Comparison of ENCODE assay signal across 8 cellular contexts in the genomic region with DNA sequence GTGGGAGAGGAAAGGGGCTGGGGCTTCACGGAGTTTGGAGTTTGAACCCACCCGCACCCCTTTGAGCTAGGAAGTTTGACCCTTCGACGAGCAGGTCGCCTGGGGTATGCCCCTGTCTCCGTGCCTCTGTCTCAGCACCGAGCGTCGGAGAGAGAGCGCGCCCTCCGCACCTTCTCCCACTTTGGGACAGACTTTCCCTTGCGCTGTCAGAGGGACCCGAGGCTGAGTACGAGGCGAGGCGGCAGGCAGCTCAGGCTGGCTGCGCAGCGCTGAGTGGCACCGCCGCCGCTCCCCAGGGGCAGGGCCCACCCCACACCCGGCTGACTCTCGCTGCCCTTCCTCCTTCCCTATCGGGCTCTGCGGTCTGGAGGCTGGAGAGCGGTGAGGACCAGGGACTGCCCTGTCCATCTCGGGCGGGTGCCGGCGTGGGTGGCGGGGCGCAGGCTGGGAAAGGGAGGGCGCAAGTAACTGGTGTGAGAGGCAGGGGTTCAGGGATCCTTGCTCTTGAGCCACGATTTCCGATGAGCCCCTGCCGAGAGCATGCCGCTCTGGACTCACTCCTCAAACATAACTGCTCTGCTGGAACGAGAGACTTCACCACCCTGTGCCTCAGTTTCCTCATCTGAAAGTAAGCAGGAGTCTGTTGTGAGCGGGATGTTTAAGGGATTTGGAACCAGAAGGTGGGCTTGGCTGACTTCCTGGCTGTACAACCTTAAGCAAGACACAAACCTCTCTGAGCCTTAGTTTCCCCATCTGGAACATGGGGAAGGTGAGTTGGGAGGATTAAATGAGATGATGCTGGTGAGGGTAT. TPM values are rescaled to one million over a fixed set of nuclear protein-coding genes. Genes with fewer than 3 reads are reported as not detected.
DNase-seq lines count a peak whose midpoint lies in the region; ATAC-seq, FAIRE-seq and TF ChIP-seq lines count a peak whose summit lies in the region.

No MANE protein-coding gene starts in this region.

- no peaks in the 10 kb centered on the region for H3K36me3 Mint-ChIP-seq in activated CD4-positive, alpha-beta T cell treated with anti-CD3 and anti-CD28 coated beads for 36 hours (ENCODE audit: low read depth)

- WGBS in HepG2 (ENCODE audit: low lambda C conversion rate): 27% methylated on average over 24 of the region's 40 CpGs

- no peaks in the 10 kb centered on the region for H3K79me2 ChIP-seq in HepG2 (ENCODE audit: insufficient read depth, low read length)

- H3K27me3 Mint-ChIP-seq in activated CD4-positive, alpha-beta T cell treated with anti-CD3 and anti-CD28 coated beads for 36 hours: peaks cover 50% of the 10 kb centered on the region

- no peak for FAIRE-seq in HepG2 (lab: Jason Lieb, UNC)

- peaks cover 15 to 58% of the 10 kb centered on the region in 2 experiments for H3K27me3 ChIP-seq in HepG2 (ENCODE audit: control insufficient read depth in 1 of 2, insufficient read depth in 2 of 2, low read length in 2 of 2)
- H3K27me3 ChIP-seq in subcutaneous abdominal adipose tissue (ENCODE audit: control insufficient read depth in 5 of 5, insufficient read depth in 4 of 5, low read length in 5 of 5): peaks cover 8 to 38% (median 27%) of the 10 kb centered on the region in 5 donors

- ATAC-seq in activated CD4-positive, alpha-beta T cell treated with anti-CD3 and anti-CD28 coated beads for 36 hours: no peak
- ATAC-seq in HepG2: peak; percentile 66
- no peak for ATAC-seq in GM21619 (IDR thresholded peaks at IDR 0.05; ENCODE audit: unreplicated experiment)

- peak overlapping the region; percentile 17 for H3K4me3 Mint-ChIP-seq in activated CD4-positive, alpha-beta T cell treated with anti-CD3 and anti-CD28 coated beads for 36 hours

- in situ Hi-C loops in HepG2 (cut with HindIII; ENCODE audit: extremely low pct_ligation_motif_present, low pct_unique_long_range_greater_than_20kb): no loop called here

- H3K27ac Mint-ChIP-seq in activated CD4-positive, alpha-beta T cell treated with anti-CD3 and anti-CD28 coated beads for 36 hours: no peak overlapping the region

- H3K4me2 ChIP-seq in HepG2 (ENCODE audit: low read depth, low read length): peak overlapping the region; percentile 85

- TF ChIP-seq EP300 in HepG2 (IDR thresholded peaks at IDR 0.05; ENCODE audit: low read depth in 2 of 2, low read length in 2 of 2) (no peak), HepG2 (CRISPR knock-in tag; IDR thresholded peaks at IDR 0.05; ENCODE audit: borderline replicate concordance) (no peak)

- no TSS peak for BruUV-seq in HepG2 (replicated peaks; lab: Mats Ljungman, UMichigan)

- H3K36me3 ChIP-seq in HepG2 (replicated peaks in 1 of 2; ENCODE audit: control insufficient read depth in 1 of 2, insufficient read depth in 2 of 2, low read length in 2 of 2): no peaks in the 10 kb centered on the region
- H3K36me3 ChIP-seq in subcutaneous abdominal adipose tissue (ENCODE audit: control insufficient read depth in 5 of 5, insufficient read depth in 5 of 5, low read length in 5 of 5): no peaks in the 10 kb centered on the region

- no peak for TF ChIP-seq POLR2A in HepG2 (IDR thresholded peaks at IDR 0.05; ENCODE audit: insufficient read depth in 1 of 2, low read depth in 2 of 2, low read length in 2 of 2)

- POLR2A ChIA-PET in activated CD4-positive, alpha-beta T cell treated with anti-CD3 and anti-CD28 coated beads for 36 hours (lab: Charles Lee): no interaction called here
- POLR2A ChIA-PET in HepG2 (lab: Yijun Ruan, JAX): no interaction called here

- intact Hi-C loops in activated CD4-positive, alpha-beta T cell treated with anti-CD3 and anti-CD28 coated beads for 36 hours (cut with DNase I, micrococcal nuclease): no loop called here
- intact Hi-C loops in HepG2 (cut with micrococcal nuclease; ENCODE audit: unreplicated experiment): no loop called here

- H3K9ac ChIP-seq in HepG2 (ENCODE audit: insufficient read depth, low read depth, low read length): peak overlapping the region; percentile 45; the same call in 1 of the 2 replicates
- H3K9ac ChIP-seq in subcutaneous abdominal adipose tissue (ENCODE audit: low read length in 5 of 5): no peak overlapping the region

- no peaks in the 10 kb centered on the region for H3K4me1 Mint-ChIP-seq in activated CD4-positive, alpha-beta T cell treated with anti-CD3 and anti-CD28 coated beads for 36 hours

- TF ChIP-seq RAD21 in HepG2 (CRISPR knock-in tag; IDR thresholded peaks at IDR 0.05): no peak

- H3K9me3 Mint-ChIP-seq in activated CD4-positive, alpha-beta T cell treated with anti-CD3 and anti-CD28 coated beads for 36 hours (ENCODE audit: low read depth): no peaks in the 10 kb centered on the region

- H3K4me3 ChIP-seq in choroid plexus epithelial cell (ENCODE audit: low read depth, low read length) (peak overlapping the region; percentile 44), HepG2 (replicated peaks in 1 of 3; ENCODE audit: insufficient read depth in 1 of 3, low read depth in 2 of 3, low read length in 3 of 3) (peak overlapping the region; percentile 34 to 71 (median 36)), subcutaneous abdominal adipose tissue (ENCODE audit: low read depth in 1 of 5, low read length in 5 of 5) (peak overlapping the region; percentile 42 to 64 (median 52))

- H3K27ac ChIP-seq in HepG2 (ENCODE audit: extremely low read length, insufficient read depth, low read length): no peak overlapping the region
- H3K27ac ChIP-seq in subcutaneous abdominal adipose tissue (ENCODE audit: low read depth, low read length): no peak overlapping the region

- H4K20me1 ChIP-seq in HepG2 (ENCODE audit: insufficient read depth, low read length): no peaks in the 10 kb centered on the region

- CTCF ChIA-PET in activated CD4-positive, alpha-beta T cell treated with anti-CD3 and anti-CD28 coated beads for 36 hours (lab: Charles Lee): interaction anchor here (0.5 to 1.3 kb wide), 4 partner anchors 18 to 1294 kb away, joined by 3 to 5 read pairs (median 4); no protein-coding TSS in a partner anchor
- CTCF ChIA-PET in HepG2 (lab: Yijun Ruan, JAX; ENCODE audit: low intra/inter-chr PET ratio, low total read pairs): no interaction called here

- peaks cover 50% of the 10 kb centered on the region for H3K4me1 ChIP-seq in HepG2 (ENCODE audit: insufficient read depth, low read length)
- H3K4me1 ChIP-seq in subcutaneous abdominal adipose tissue (ENCODE audit: control insufficient read depth in 5 of 5, insufficient read depth in 5 of 5, low read length in 5 of 5): peaks cover 0 to 21% (median 18%) of the 10 kb centered on the region in 5 donors

- H3K9me3 ChIP-seq in HepG2 (ENCODE audit: low read length): no peaks in the 10 kb centered on the region
- H3K9me3 ChIP-seq in subcutaneous abdominal adipose tissue (ENCODE audit: control insufficient read depth in 5 of 5, low read length in 5 of 5): no peaks in the 10 kb centered on the region

- H2AFZ ChIP-seq in HepG2 (ENCODE audit: low read length): no peak overlapping the region

- no peak for TF ChIP-seq CTCF in choroid plexus epithelial cell (conservative IDR thresholded peaks at IDR 0.05; ENCODE audit: low read depth, low read length)
- no peak for TF ChIP-seq CTCF in HepG2 (CRISPR knock-in tag; IDR thresholded peaks at IDR 0.05)

- no peak for DNase-seq in activated CD4-positive, alpha-beta T cell treated with anti-CD3 and anti-CD28 coated beads for 36 hours
- no peak for DNase-seq in activated CD4-positive, alpha-beta T cell treated with anti-CD3 and anti-CD28 coated beads for 4 hours
- DNase-seq in choroid plexus epithelial cell (ENCODE audit: low read depth) (no peak), HepG2 (ENCODE audit: low spot score) (no peak), dedifferentiated amniotic fluid mesenchymal stem cell (ENCODE audit: extremely low spot score) (no peak), activated gamma-delta T cell treated with Interleukin-2 at 50 U/mL for 16 hours (no peak)

TF ChIP-seq in HepG2, 621 proteins besides CTCF, POLR2A, EP300 and RAD21 (continues in another document):
- TF ChIP-seq SMARCC2 (IDR thresholded peaks at IDR 0.05) (no peak), CREBL2 (CRISPR knock-in tag; IDR thresholded peaks at IDR 0.05; ENCODE audit: borderline replicate concordance) (peak; percentile 55; the same call in 1 of the 2 replicates), MXI1 (IDR thresholded peaks at IDR 0.05; ENCODE audit: borderline replicate concordance, low read depth, low read length) (no peak), ARNT (IDR thresholded peaks at IDR 0.05) (no peak), ZNF629 (CRISPR knock-in tag; conservative IDR thresholded peaks at IDR 0.05) (no peak), KDM3A (CRISPR knock-in tag; IDR thresholded peaks at IDR 0.05; ENCODE audit: low read depth) (peak; percentile 49; the same call in 1 of the 2 replicates)

RNA-seq across cellular contexts. Expression of gene BEAN1, which starts 1.0 kb away (rescaled TPM):
- not detected for total RNA-seq in activated CD4-positive, alpha-beta T cell treated with anti-CD3 and anti-CD28 coated beads for 36 hours
- total RNA-seq in HepG2 (2016; rRNA removed; fragmentation: Illumina TruSeq; extraction: Trizol): 0.29 and 0.53 TPM in 2 replicates
- total RNA-seq in HepG2 (2016; cell fraction: cytosol; rRNA removed; fragmentation: Illumina TruSeq; extraction: Trizol; ENCODE audit: low read depth): 1.9 TPM in 2 replicates
- total RNA-seq in HepG2 (2016; cell fraction: insoluble cytoplasmic fraction; rRNA removed; fragmentation: Illumina TruSeq; extraction: Trizol): 0.25 and 0.54 TPM in 2 replicates
- total RNA-seq in HepG2 (2016; cell fraction: membrane; rRNA removed; fragmentation: Illumina TruSeq; extraction: Trizol): 0.56 and 1.5 TPM in 2 replicates
- total RNA-seq in HepG2 (2016; cell fraction: nucleus; rRNA removed; fragmentation: Illumina TruSeq; extraction: Trizol): 0.65 TPM in 1 of 2 replicates, not detected in the other
- 1.4 and 3.9 TPM in 2 replicates for polyA plus RNA-seq in HepG2 (2011; rRNA removed)
- polyA plus RNA-seq in HepG2 (2011; cell fraction: cytosol; rRNA removed): 2.0 and 2.5 TPM in 2 replicates
- 3.4 and 5.2 TPM in 2 replicates for polyA plus RNA-seq in HepG2 (2011; cell fraction: nucleus; rRNA removed)
- 1.6 and 4.4 TPM in 2 replicates for polyA plus RNA-seq in HepG2 (2012)
- polyA plus RNA-seq in HepG2 (2016; cell fraction: cytosol; fragmentation: Illumina TruSeq; extraction: Trizol; ENCODE audit: low read depth): 2.9 and 4.2 TPM in 2 replicates
- polyA plus RNA-seq in HepG2 (2016; cell fraction: insoluble cytoplasmic fraction; fragmentation: Illumina TruSeq; extraction: Trizol; ENCODE audit: low read depth): 0.10 TPM in 1 of 2 replicates, not detected in the other
- polyA plus RNA-seq in HepG2 (2016; cell fraction: membrane; fragmentation: Illumina TruSeq; extraction: Trizol; ENCODE audit: low read depth): 2.4 and 2.8 TPM in 2 replicates
- polyA plus RNA-seq in HepG2 (2016; cell fraction: nucleus; fragmentation: Illumina TruSeq; extraction: Trizol; ENCODE audit: insufficient read depth, low read depth): 0.81 and 1.1 TPM in 2 replicates
- polyA minus RNA-seq in HepG2 (2011; rRNA and poly(A)+ RNA removed; ENCODE audit: low replicate concordance): 0.21 and 3.5 TPM in 2 replicates
- 1.7 TPM in 1 of 2 replicates, not detected in the other for polyA minus RNA-seq in HepG2 (2011; cell fraction: cytosol; rRNA and poly(A)+ RNA removed)
- polyA minus RNA-seq in HepG2 (2011; cell fraction: nucleus; rRNA and poly(A)+ RNA removed): 1.5 and 1.9 TPM in 2 replicates
